ENCODE assay signal across 8 cellular contexts in the genomic region with DNA sequence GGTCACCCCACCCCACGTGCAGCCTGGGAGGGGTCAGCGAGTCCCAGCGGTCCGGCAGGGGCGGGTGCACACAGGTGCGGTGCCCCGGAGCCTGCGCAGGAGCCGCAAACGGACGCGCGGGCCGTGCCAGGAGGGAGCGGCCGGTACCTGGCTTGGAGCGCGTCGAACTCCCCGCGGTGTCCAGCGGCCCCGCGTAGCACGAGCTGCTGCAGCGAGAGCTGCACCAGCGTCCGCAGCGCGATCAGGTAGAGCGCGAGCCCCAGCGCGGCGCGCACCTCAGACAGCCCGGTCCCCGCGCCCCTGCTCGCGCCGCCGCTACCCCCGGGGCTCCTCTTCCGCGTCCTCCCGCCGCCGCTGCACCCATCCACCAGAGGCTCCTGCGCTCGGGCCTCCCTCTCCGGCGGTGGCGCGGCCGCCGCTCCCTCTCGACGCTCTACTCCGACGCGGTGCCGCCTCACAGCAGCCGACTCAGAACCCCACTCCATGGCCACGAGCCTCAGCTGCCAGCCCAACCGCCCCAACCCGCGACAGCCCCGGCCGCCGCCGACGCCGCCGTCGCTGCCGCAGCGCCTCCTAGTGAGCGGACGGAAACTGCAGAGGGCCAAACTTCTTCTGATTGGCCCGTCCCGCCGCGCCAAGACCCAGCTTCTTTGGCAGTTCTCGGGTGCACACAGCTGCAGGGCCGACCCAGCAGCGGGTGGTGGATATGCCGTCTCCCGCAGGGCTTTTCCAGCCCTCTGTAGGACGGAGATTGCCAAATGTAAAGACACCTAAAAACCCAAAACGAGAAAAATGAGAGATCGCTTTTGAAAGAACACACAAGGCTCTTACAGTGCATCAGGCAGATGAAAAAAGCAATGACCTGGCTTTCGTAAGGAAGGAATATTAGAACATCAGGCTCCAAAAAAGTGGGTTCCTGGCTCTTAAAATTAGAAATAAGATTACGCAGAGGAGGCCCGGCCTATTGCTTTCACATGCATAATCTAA. TPM values are rescaled to one million over a fixed set of nuclear protein-coding genes. Genes with fewer than 3 reads are reported as not detected.
DNase-seq lines count a peak whose midpoint lies in the region; ATAC-seq and TF ChIP-seq lines count a peak whose summit lies in the region.

A gene with protein sequence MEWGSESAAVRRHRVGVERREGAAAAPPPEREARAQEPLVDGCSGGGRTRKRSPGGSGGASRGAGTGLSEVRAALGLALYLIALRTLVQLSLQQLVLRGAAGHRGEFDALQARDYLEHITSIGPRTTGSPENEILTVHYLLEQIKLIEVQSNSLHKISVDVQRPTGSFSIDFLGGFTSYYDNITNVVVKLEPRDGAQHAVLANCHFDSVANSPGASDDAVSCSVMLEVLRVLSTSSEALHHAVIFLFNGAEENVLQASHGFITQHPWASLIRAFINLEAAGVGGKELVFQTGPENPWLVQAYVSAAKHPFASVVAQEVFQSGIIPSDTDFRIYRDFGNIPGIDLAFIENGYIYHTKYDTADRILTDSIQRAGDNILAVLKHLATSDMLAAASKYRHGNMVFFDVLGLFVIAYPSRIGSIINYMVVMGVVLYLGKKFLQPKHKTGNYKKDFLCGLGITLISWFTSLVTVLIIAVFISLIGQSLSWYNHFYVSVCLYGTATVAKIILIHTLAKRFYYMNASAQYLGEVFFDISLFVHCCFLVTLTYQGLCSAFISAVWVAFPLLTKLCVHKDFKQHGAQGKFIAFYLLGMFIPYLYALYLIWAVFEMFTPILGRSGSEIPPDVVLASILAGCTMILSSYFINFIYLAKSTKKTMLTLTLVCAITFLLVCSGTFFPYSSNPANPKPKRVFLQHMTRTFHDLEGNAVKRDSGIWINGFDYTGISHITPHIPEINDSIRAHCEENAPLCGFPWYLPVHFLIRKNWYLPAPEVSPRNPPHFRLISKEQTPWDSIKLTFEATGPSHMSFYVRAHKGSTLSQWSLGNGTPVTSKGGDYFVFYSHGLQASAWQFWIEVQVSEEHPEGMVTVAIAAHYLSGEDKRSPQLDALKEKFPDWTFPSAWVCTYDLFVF (minus strand): TSS at position 575 of the 987 bp plus-strand sequence. CDS start 90 bp downstream, at position 485.

- peak; percentile 61 for DNase-seq in DMS53 treated with DMSO at 0.1 percent for 48 hours (lab: John Stamatoyannopoulos, UW; ENCODE audit: unreplicated experiment)
- peak; percentile 100 for DNase-seq in OCI-M1 (lab: John Stamatoyannopoulos, UW)
- peak; percentile 97 for DNase-seq in activated T-cell treated with anti-CD3 and anti-CD28 coated beads, Interleukin-2, amount 50 U/mL, for 1 hour
- DNase-seq in stimulated activated CD8-positive, alpha-beta memory T cell treated with anti-CD3 and anti-CD28 coated beads, Interleukin-7, amount 100 ng/mL, for 4 hours (ENCODE audit: low read depth in 2 of 2), result peak; percentile 74 to 81

- H3K4me1 ChIP-seq in muscle layer of duodenum (ENCODE audit: control insufficient read depth in 1 of 2, insufficient read depth in 2 of 2, low read length in 2 of 2), result peaks cover 11 to 24% of the 10 kb centered on the region in 2 donors

- no peaks in the 10 kb centered on the region for H3K9me3 ChIP-seq in muscle layer of duodenum (ENCODE audit: control insufficient read depth in 1 of 2, low read length in 2 of 2)

- H3K4me3 ChIP-seq in muscle layer of duodenum (ENCODE audit: low read depth in 1 of 2, low read length in 2 of 2), result peak within 1 kb of the TSS; percentile 74 to 99

- H3K27me3 ChIP-seq in muscle layer of duodenum (ENCODE audit: low read depth, low read length), result no peaks in the 10 kb centered on the region

- H3K27ac ChIP-seq in muscle layer of duodenum (ENCODE audit: low read length), result no peak within 1 kb of the TSS

- TF ChIP-seq RAD21 in Ishikawa (IDR thresholded peaks at IDR 0.05; ENCODE audit: low read depth), result peak; percentile 46; the same call in 1 of the 2 replicates

- peak; percentile 74; the same call in 1 of the 2 replicates for TF ChIP-seq EP300 in Ishikawa (IDR thresholded peaks at IDR 0.05; ENCODE audit: borderline replicate concordance)

- peak; percentile 82 for ATAC-seq in GM21619 (IDR thresholded peaks at IDR 0.05; ENCODE audit: unreplicated experiment)
- peak; percentile 90 for ATAC-seq in esophagus mucosa

- no peaks in the 10 kb centered on the region for H3K36me3 ChIP-seq in muscle layer of duodenum (ENCODE audit: control insufficient read depth in 1 of 2, insufficient read depth in 2 of 2, low read length in 2 of 2)

TF ChIP-seq in Ishikawa, 13 proteins besides CTCF, POLR2A, EP300 and RAD21:
- TF ChIP-seq, protein P1, sequence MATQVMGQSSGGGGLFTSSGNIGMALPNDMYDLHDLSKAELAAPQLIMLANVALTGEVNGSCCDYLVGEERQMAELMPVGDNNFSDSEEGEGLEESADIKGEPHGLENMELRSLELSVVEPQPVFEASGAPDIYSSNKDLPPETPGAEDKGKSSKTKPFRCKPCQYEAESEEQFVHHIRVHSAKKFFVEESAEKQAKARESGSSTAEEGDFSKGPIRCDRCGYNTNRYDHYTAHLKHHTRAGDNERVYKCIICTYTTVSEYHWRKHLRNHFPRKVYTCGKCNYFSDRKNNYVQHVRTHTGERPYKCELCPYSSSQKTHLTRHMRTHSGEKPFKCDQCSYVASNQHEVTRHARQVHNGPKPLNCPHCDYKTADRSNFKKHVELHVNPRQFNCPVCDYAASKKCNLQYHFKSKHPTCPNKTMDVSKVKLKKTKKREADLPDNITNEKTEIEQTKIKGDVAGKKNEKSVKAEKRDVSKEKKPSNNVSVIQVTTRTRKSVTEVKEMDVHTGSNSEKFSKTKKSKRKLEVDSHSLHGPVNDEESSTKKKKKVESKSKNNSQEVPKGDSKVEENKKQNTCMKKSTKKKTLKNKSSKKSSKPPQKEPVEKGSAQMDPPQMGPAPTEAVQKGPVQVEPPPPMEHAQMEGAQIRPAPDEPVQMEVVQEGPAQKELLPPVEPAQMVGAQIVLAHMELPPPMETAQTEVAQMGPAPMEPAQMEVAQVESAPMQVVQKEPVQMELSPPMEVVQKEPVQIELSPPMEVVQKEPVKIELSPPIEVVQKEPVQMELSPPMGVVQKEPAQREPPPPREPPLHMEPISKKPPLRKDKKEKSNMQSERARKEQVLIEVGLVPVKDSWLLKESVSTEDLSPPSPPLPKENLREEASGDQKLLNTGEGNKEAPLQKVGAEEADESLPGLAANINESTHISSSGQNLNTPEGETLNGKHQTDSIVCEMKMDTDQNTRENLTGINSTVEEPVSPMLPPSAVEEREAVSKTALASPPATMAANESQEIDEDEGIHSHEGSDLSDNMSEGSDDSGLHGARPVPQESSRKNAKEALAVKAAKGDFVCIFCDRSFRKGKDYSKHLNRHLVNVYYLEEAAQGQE (IDR thresholded peaks at IDR 0.05; ENCODE audit: low read depth), result no peak
- TF ChIP-seq TEAD4 (IDR thresholded peaks at IDR 0.05) (0 out of 2 replicates have a peak, but pooled peaks have one; percentile 28), ZBTB7A (IDR thresholded peaks at IDR 0.05; ENCODE audit: low read depth) (no peak), FOXM1 (IDR thresholded peaks at IDR 0.05; ENCODE audit: borderline replicate concordance, low read depth) (no peak), TAF1 (IDR thresholded peaks at IDR 0.05; ENCODE audit: low read depth) (peak; percentile 80), EGR1 (IDR thresholded peaks at IDR 0.05) (0 out of 2 replicates have a peak, but pooled peaks have one; percentile 10), CREB1 (IDR thresholded peaks at IDR 0.05; ENCODE audit: low read depth) (no peak), TCF12 (IDR thresholded peaks at IDR 0.05; ENCODE audit: low read depth) (no peak; the same call in none of the 2 replicates), YY1 (IDR thresholded peaks at IDR 0.05; ENCODE audit: low read depth) (peak; percentile 68), NFIC (IDR thresholded peaks at IDR 0.05) (peak; percentile 46), CEBPB (IDR thresholded peaks at IDR 0.05) (0 out of 2 replicates have a peak, but pooled peaks have one; percentile 11)
- TF ChIP-seq, protein P2, sequence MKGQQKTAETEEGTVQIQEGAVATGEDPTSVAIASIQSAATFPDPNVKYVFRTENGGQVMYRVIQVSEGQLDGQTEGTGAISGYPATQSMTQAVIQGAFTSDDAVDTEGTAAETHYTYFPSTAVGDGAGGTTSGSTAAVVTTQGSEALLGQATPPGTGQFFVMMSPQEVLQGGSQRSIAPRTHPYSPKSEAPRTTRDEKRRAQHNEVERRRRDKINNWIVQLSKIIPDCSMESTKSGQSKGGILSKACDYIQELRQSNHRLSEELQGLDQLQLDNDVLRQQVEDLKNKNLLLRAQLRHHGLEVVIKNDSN (IDR thresholded peaks at IDR 0.05), result peak; percentile 48
- TF ChIP-seq, protein P3, sequence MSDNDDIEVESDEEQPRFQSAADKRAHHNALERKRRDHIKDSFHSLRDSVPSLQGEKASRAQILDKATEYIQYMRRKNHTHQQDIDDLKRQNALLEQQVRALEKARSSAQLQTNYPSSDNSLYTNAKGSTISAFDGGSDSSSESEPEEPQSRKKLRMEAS (IDR thresholded peaks at IDR 0.05), result peak; percentile 62
TF ChIP-seq in Ishikawa: peak in this region for 8.

RNA-seq across cellular contexts. Expression of the gene that starts here (rescaled TPM):
- total RNA-seq in esophagus mucosa, result 38.1 TPM
